12 cellular contexts compared by ENCODE assay signal in the genomic region with DNA sequence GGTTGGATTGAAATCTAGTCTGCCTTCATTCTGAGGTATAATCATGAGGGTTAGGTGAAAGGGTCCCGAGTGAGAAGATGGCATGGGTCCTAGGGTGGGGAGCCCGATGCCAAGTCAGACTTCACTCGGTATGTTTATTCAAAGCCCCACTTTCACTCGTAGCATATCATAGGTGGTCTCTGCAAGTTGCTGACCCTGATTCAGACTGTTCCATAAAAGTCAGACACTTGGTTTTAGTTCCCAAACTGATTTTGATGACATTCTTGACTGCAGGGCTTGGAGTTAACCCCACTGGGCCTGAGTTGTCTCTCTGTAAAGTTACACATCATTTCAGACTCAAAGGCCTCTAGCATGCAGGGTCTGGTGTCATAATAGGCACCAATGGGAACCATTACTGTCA. TPM values are rescaled to one million over a fixed set of nuclear protein-coding genes. Genes with fewer than 3 reads are reported as not detected.
A peak's percentile ranks its signal among the peaks of the same experiment; 100 is the strongest.
DNase-seq lines count a peak whose midpoint lies in the region; ATAC-seq lines count a peak whose summit lies in the region.
"Had no signal": no experiment of that assay in that cellular context is flagged by ENCODE, and none has a peak within 500 bp of the region (broad histone marks: within the 10 kb centered on the region; RNA-seq: fewer than 3 reads in every experiment).

No MANE protein-coding gene starts in this region.

- 95% methylated on average over 4 of the region's 4 CpGs for WGBS in mesenchymal stem cell

- H3K4me1 Mint-ChIP-seq in stimulated activated naive CD8-positive, alpha-beta T cell treated with anti-CD3 and anti-CD28 coated beads, Interleukin-15, Interleukin-2, amounts not matched to agents 100 ng/mL and 50 ng/mL, for 24 hours (ENCODE audit: low read depth), result peaks cover 91% of the 10 kb centered on the region
- H3K4me1 Mint-ChIP-seq in stimulated activated naive CD8-positive, alpha-beta T cell treated with anti-CD3 and anti-CD28 coated beads, Interleukin-15, amount 100 ng/mL, for 72 hours, result peaks cover 96% of the 10 kb centered on the region
- H3K4me1 Mint-ChIP-seq in activated naive CD8-positive, alpha-beta T cell treated with anti-CD3 and anti-CD28 coated beads, Interleukin-2, amount 50 U/mL, for 24 hours, result peaks cover 93% of the 10 kb centered on the region

- H3K27me3 Mint-ChIP-seq in stimulated activated naive CD8-positive, alpha-beta T cell treated with anti-CD3 and anti-CD28 coated beads, Interleukin-15, Interleukin-2, amounts not matched to agents 100 ng/mL and 50 ng/mL, for 24 hours, result no peaks in the 10 kb centered on the region
- H3K27me3 Mint-ChIP-seq in stimulated activated naive CD8-positive, alpha-beta T cell treated with anti-CD3 and anti-CD28 coated beads, Interleukin-15, amount 100 ng/mL, for 72 hours, result no peaks in the 10 kb centered on the region
- H3K27me3 Mint-ChIP-seq in activated naive CD8-positive, alpha-beta T cell treated with anti-CD3 and anti-CD28 coated beads, Interleukin-2, amount 50 U/mL, for 24 hours, result no peaks in the 10 kb centered on the region

- no peak overlapping the region for H3K4me3 ChIP-seq in mesenchymal stem cell (ENCODE audit: insufficient read depth in 1 of 2, low read depth in 1 of 2, low read length in 2 of 2)
- H3K4me3 ChIP-seq: thyroid gland had no signal

- no peak overlapping the region for H4K8ac ChIP-seq in mesenchymal stem cell (ENCODE audit: low read length)

- H2BK120ac ChIP-seq in mesenchymal stem cell (ENCODE audit: low read depth, low read length), result no peak overlapping the region

- no peaks in the 10 kb centered on the region for H3K79me1 ChIP-seq in mesenchymal stem cell (replicated peaks; ENCODE audit: low read length, poor library complexity, severe bottlenecking)

- H2BK5ac ChIP-seq in mesenchymal stem cell (ENCODE audit: low read depth, low read length, poor library complexity, severe bottlenecking), result no peak overlapping the region

- H3K27ac ChIP-seq in mesenchymal stem cell (ENCODE audit: low read length, poor library complexity, severe bottlenecking), result no peak overlapping the region
- H3K27ac ChIP-seq: thyroid gland had no signal

- H3K4me2 ChIP-seq in mesenchymal stem cell (ENCODE audit: low read length, poor library complexity, severe bottlenecking), result no peak overlapping the region

- H3K36me3 ChIP-seq in mesenchymal stem cell (ENCODE audit: control insufficient read depth in 1 of 2, insufficient read depth in 2 of 2, low read depth in 1 of 2, low read length in 2 of 2), result peaks cover 22 to 90% of the 10 kb centered on the region in 2 experiments

- H3K4me1 ChIP-seq in mesenchymal stem cell (ENCODE audit: control insufficient read depth, insufficient read depth, low read depth, low read length), result peaks cover 13% of the 10 kb centered on the region

- H2AFZ ChIP-seq in mesenchymal stem cell (ENCODE audit: low read depth, low read length), result no peak overlapping the region

- H3K23ac ChIP-seq in mesenchymal stem cell (ENCODE audit: low read length in 2 of 2), result no peak overlapping the region

- H3K4ac ChIP-seq in mesenchymal stem cell (ENCODE audit: low read depth in 1 of 2, low read length in 2 of 2), result no peak overlapping the region

- no peak overlapping the region for H3K18ac ChIP-seq in mesenchymal stem cell (ENCODE audit: low read depth in 1 of 2, low read length in 2 of 2)

- no peak for DNase-seq in stimulated activated naive CD8-positive, alpha-beta T cell treated with anti-CD3 and anti-CD28 coated beads, Interleukin-15, amount 100 ng/mL, for 72 hours
- DNase-seq in activated naive CD8-positive, alpha-beta T cell treated with anti-CD3 and anti-CD28 coated beads, Interleukin-2, amount 50 U/mL, for 24 hours, result no peak
- DNase-seq in mesenchymal stem cell, result no peak
- no peak for DNase-seq in activated CD4-positive, CD25-positive, alpha-beta regulatory T cell (lab: John Stamatoyannopoulos, UW)
- no peak for DNase-seq in SIG-M5 (lab: John Stamatoyannopoulos, UW)
- no peak for DNase-seq in DMS 273 treated with DMSO at 0.1 percent for 48 hours (lab: John Stamatoyannopoulos, UW)
- no peak for DNase-seq in cerebellar nuclear complex (lab: John Stamatoyannopoulos, UW)
- DNase-seq: DND-41, mammary epithelial cell, SK-N-SH, thyroid gland had no signal

- H3K36me3 Mint-ChIP-seq in stimulated activated naive CD8-positive, alpha-beta T cell treated with anti-CD3 and anti-CD28 coated beads, Interleukin-15, Interleukin-2, amounts not matched to agents 100 ng/mL and 50 ng/mL, for 24 hours (ENCODE audit: low read depth), result peaks cover 91% of the 10 kb centered on the region
- H3K36me3 Mint-ChIP-seq in activated naive CD8-positive, alpha-beta T cell treated with anti-CD3 and anti-CD28 coated beads, Interleukin-2, amount 50 U/mL, for 24 hours (ENCODE audit: low read depth), result peaks cover 78% of the 10 kb centered on the region

- H3K27ac Mint-ChIP-seq in stimulated activated naive CD8-positive, alpha-beta T cell treated with anti-CD3 and anti-CD28 coated beads, Interleukin-15, Interleukin-2, amounts not matched to agents 100 ng/mL and 50 ng/mL, for 24 hours, result peak overlapping the region; percentile 22
- no peak overlapping the region for H3K27ac Mint-ChIP-seq in stimulated activated naive CD8-positive, alpha-beta T cell treated with anti-CD3 and anti-CD28 coated beads, Interleukin-15, amount 100 ng/mL, for 72 hours
- H3K27ac Mint-ChIP-seq in activated naive CD8-positive, alpha-beta T cell treated with anti-CD3 and anti-CD28 coated beads, Interleukin-2, amount 50 U/mL, for 24 hours, result peak overlapping the region; percentile 30

- H2AK5ac ChIP-seq in mesenchymal stem cell (ENCODE audit: low read length, severe bottlenecking), result no peak overlapping the region

- no peak overlapping the region for H4K91ac ChIP-seq in mesenchymal stem cell (ENCODE audit: low read length)

- H3K27me3 ChIP-seq in mesenchymal stem cell (ENCODE audit: control insufficient read depth in 1 of 2, insufficient read depth in 1 of 2, low read length in 2 of 2), result no peaks in the 10 kb centered on the region
- H3K27me3 ChIP-seq: thyroid gland had no signal

- peak overlapping the region; percentile 22 for H3K4me3 Mint-ChIP-seq in stimulated activated naive CD8-positive, alpha-beta T cell treated with anti-CD3 and anti-CD28 coated beads, Interleukin-15, Interleukin-2, amounts not matched to agents 100 ng/mL and 50 ng/mL, for 24 hours
- H3K4me3 Mint-ChIP-seq in stimulated activated naive CD8-positive, alpha-beta T cell treated with anti-CD3 and anti-CD28 coated beads, Interleukin-15, amount 100 ng/mL, for 72 hours, result peak overlapping the region in 1 of 2 donors; percentile 38
- no peak overlapping the region for H3K4me3 Mint-ChIP-seq in activated naive CD8-positive, alpha-beta T cell treated with anti-CD3 and anti-CD28 coated beads, Interleukin-2, amount 50 U/mL, for 24 hours

- no peaks in the 10 kb centered on the region for H3K9me3 ChIP-seq in mesenchymal stem cell (ENCODE audit: control insufficient read depth, low read length)
- H3K9me3 ChIP-seq: SK-N-SH, thyroid gland had no signal

- H3K9me3 Mint-ChIP-seq in stimulated activated naive CD8-positive, alpha-beta T cell treated with anti-CD3 and anti-CD28 coated beads, Interleukin-15, Interleukin-2, amounts not matched to agents 100 ng/mL and 50 ng/mL, for 24 hours, result no peaks in the 10 kb centered on the region
- no peaks in the 10 kb centered on the region for H3K9me3 Mint-ChIP-seq in stimulated activated naive CD8-positive, alpha-beta T cell treated with anti-CD3 and anti-CD28 coated beads, Interleukin-15, amount 100 ng/mL, for 72 hours
- no peaks in the 10 kb centered on the region for H3K9me3 Mint-ChIP-seq in activated naive CD8-positive, alpha-beta T cell treated with anti-CD3 and anti-CD28 coated beads, Interleukin-2, amount 50 U/mL, for 24 hours

- ATAC-seq in stimulated activated naive CD8-positive, alpha-beta T cell treated with anti-CD3 and anti-CD28 coated beads, Interleukin-15, amount 100 ng/mL, for 72 hours, result no peak
- ATAC-seq in activated naive CD8-positive, alpha-beta T cell treated with anti-CD3 and anti-CD28 coated beads, Interleukin-2, amount 50 U/mL, for 24 hours, result no peak

- H3K14ac ChIP-seq in mesenchymal stem cell (ENCODE audit: low read length in 2 of 2), result no peak overlapping the region

- H3K9ac ChIP-seq in mesenchymal stem cell (ENCODE audit: low read length), result peak overlapping the region; percentile 21
- H3K9ac ChIP-seq: SK-N-SH had no signal

- H2BK12ac ChIP-seq in mesenchymal stem cell (ENCODE audit: low read length in 2 of 2), result no peak overlapping the region

- H2BK15ac ChIP-seq in mesenchymal stem cell (ENCODE audit: low read depth, poor library complexity, severe bottlenecking), result no peak overlapping the region

RNA-seq across cellular contexts. Expression of a gene that starts 17.8 kb away (rescaled TPM):
- polyA plus RNA-seq in mesenchymal stem cell (2013, experiment 1 of 2), result 43.4 TPM
- polyA plus RNA-seq in mesenchymal stem cell (2013, experiment 2 of 2), result 42.6 TPM

Comparison
In these comparisons a context has a peak if more than half of its experiments do, and no peak if none do; other contexts are left out.
1. H3K27ac Mint-ChIP-seq: peak in stimulated activated naive CD8-positive, alpha-beta T cell treated with anti-CD3 and anti-CD28 coated beads, Interleukin-15, Interleukin-2, amounts not matched to agents 100 ng/mL and 50 ng/mL, for 24 hours (single experiment) and activated naive CD8-positive, alpha-beta T cell treated with anti-CD3 and anti-CD28 coated beads, Interleukin-2, amount 50 U/mL, for 24 hours (single experiment); none in stimulated activated naive CD8-positive, alpha-beta T cell treated with anti-CD3 and anti-CD28 coated beads, Interleukin-15, amount 100 ng/mL, for 72 hours (0 of 2).